Comparison of ENCODE assay signal across 8 cellular contexts in the genomic region with DNA sequence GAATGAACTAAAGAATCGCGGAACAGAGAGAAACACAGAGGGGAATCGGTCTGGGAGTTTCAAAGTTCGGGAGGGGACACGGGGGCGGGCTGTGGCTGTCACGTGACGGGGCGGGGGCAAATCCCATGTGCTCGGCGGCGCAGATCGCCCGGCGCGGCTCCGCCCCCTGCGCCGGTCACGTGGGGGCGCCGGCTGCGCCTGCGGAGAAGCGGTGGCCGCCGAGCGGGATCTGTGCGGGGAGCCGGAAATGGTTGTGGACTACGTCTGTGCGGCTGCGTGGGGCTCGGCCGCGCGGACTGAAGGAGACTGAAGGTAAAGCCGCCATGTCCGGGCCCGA. TPM values are rescaled to one million over a fixed set of nuclear protein-coding genes. Genes with fewer than 3 reads are reported as not detected.
DNase-seq lines count a peak whose midpoint lies in the region; ATAC-seq lines count a peak whose summit lies in the region.

A gene with protein sequence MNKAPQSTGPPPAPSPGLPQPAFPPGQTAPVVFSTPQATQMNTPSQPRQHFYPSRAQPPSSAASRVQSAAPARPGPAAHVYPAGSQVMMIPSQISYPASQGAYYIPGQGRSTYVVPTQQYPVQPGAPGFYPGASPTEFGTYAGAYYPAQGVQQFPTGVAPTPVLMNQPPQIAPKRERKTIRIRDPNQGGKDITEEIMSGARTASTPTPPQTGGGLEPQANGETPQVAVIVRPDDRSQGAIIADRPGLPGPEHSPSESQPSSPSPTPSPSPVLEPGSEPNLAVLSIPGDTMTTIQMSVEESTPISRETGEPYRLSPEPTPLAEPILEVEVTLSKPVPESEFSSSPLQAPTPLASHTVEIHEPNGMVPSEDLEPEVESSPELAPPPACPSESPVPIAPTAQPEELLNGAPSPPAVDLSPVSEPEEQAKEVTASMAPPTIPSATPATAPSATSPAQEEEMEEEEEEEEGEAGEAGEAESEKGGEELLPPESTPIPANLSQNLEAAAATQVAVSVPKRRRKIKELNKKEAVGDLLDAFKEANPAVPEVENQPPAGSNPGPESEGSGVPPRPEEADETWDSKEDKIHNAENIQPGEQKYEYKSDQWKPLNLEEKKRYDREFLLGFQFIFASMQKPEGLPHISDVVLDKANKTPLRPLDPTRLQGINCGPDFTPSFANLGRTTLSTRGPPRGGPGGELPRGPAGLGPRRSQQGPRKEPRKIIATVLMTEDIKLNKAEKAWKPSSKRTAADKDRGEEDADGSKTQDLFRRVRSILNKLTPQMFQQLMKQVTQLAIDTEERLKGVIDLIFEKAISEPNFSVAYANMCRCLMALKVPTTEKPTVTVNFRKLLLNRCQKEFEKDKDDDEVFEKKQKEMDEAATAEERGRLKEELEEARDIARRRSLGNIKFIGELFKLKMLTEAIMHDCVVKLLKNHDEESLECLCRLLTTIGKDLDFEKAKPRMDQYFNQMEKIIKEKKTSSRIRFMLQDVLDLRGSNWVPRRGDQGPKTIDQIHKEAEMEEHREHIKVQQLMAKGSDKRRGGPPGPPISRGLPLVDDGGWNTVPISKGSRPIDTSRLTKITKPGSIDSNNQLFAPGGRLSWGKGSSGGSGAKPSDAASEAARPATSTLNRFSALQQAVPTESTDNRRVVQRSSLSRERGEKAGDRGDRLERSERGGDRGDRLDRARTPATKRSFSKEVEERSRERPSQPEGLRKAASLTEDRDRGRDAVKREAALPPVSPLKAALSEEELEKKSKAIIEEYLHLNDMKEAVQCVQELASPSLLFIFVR (N-terminal part only) (plus strand): TSS at position 244 of the 337 bp plus-strand sequence. CDS start 1,191 bp downstream, outside the sequence.

- no peaks in the 10 kb centered on the region for H3K9me3 Mint-ChIP-seq in effector memory CD8-positive, alpha-beta T cell

- peak within 1 kb of the TSS; percentile 86 for H3K4me2 ChIP-seq in mesenchymal stem cell (ENCODE audit: low read length, poor library complexity, severe bottlenecking)

- H3K27me3 ChIP-seq in mesenchymal stem cell (ENCODE audit: control insufficient read depth in 1 of 2, insufficient read depth in 1 of 2, low read length in 2 of 2), result no peaks in the 10 kb centered on the region

- H2BK120ac ChIP-seq in mesenchymal stem cell (ENCODE audit: low read depth, low read length), result peak within 1 kb of the TSS; percentile 97

- peak within 1 kb of the TSS; percentile 85 to 92 for H3K4me3 ChIP-seq in mesenchymal stem cell (ENCODE audit: insufficient read depth in 1 of 2, low read depth in 1 of 2, low read length in 2 of 2)

- peak within 1 kb of the TSS; percentile 90 for H3K27ac ChIP-seq in mesenchymal stem cell (ENCODE audit: low read length, poor library complexity, severe bottlenecking)

- peak within 1 kb of the TSS; percentile 95 to 99 for H3K4ac ChIP-seq in mesenchymal stem cell (ENCODE audit: low read depth in 1 of 2, low read length in 2 of 2)

- peak within 1 kb of the TSS; percentile 75 for H2AK5ac ChIP-seq in mesenchymal stem cell (ENCODE audit: low read length, severe bottlenecking)

- peak within 1 kb of the TSS; percentile 77 to 93 for H3K27ac Mint-ChIP-seq in effector memory CD8-positive, alpha-beta T cell

- DNase-seq in CMK (ENCODE audit: low read depth) (peak; percentile 70), HT1080 (ENCODE audit: low read depth) (peak; percentile 96), NOMO-1 (lab: John Stamatoyannopoulos, UW; ENCODE audit: unreplicated experiment in 2 of 2) (peak; percentile 93 to 99), mesenchymal stem cell (peak; percentile 91)
- peak; percentile 84 to 85 for DNase-seq in activated CD8-positive, alpha-beta memory T cell treated with anti-CD3 and anti-CD28 coated beads for 4 hours (ENCODE audit: low read depth in 2 of 2)
- DNase-seq in effector memory CD8-positive, alpha-beta T cell, result peak; percentile 86 to 92 (median 87)
- peak; percentile 89 for DNase-seq in stimulated activated CD8-positive, alpha-beta memory T cell treated with anti-CD3 and anti-CD28 coated beads, Interleukin-12 subunit alpha, Interleukin-12 subunit beta, amount 100 ng/mL, for 4 hours (ENCODE audit: low read depth)

- H3K27me3 Mint-ChIP-seq in effector memory CD8-positive, alpha-beta T cell, result no peaks in the 10 kb centered on the region

- H3K4me1 Mint-ChIP-seq in effector memory CD8-positive, alpha-beta T cell (ENCODE audit: low read depth in 2 of 2), result peaks cover 29 to 34% of the 10 kb centered on the region in 2 donors

- 2% methylated on average over 12 of the region's 40 CpGs for WGBS in mesenchymal stem cell

- H3K4me1 ChIP-seq in mesenchymal stem cell (ENCODE audit: control insufficient read depth, insufficient read depth, low read depth, low read length), result peaks cover 21% of the 10 kb centered on the region

- H3K18ac ChIP-seq in mesenchymal stem cell (ENCODE audit: low read depth in 1 of 2, low read length in 2 of 2), result peak within 1 kb of the TSS; percentile 96 to 97

- H3K9ac ChIP-seq in mesenchymal stem cell (ENCODE audit: low read length), result peak within 1 kb of the TSS; percentile 96

- peak within 1 kb of the TSS; percentile 94 for H2BK5ac ChIP-seq in mesenchymal stem cell (ENCODE audit: low read depth, low read length, poor library complexity, severe bottlenecking)

- peak within 1 kb of the TSS in 1 of 2 experiments; percentile 86 for H3K23ac ChIP-seq in mesenchymal stem cell (ENCODE audit: low read length in 2 of 2)

- H3K4me3 Mint-ChIP-seq in effector memory CD8-positive, alpha-beta T cell, result peak within 1 kb of the TSS; percentile 75 to 81

- H3K14ac ChIP-seq in mesenchymal stem cell (ENCODE audit: low read length in 2 of 2), result peak within 1 kb of the TSS; percentile 25 to 89

- H4K8ac ChIP-seq in mesenchymal stem cell (ENCODE audit: low read length), result peak within 1 kb of the TSS; percentile 88

- peaks cover 43% of the 10 kb centered on the region for H3K36me3 Mint-ChIP-seq in effector memory CD8-positive, alpha-beta T cell (ENCODE audit: insufficient read depth)

- peak within 1 kb of the TSS; percentile 97 for H4K91ac ChIP-seq in mesenchymal stem cell (ENCODE audit: low read length)

- H2AFZ ChIP-seq in mesenchymal stem cell (ENCODE audit: low read depth, low read length), result peak within 1 kb of the TSS; percentile 31

- peak within 1 kb of the TSS; percentile 21 to 77 for H2BK12ac ChIP-seq in mesenchymal stem cell (ENCODE audit: low read length in 2 of 2)

- ATAC-seq in GM21360 (IDR thresholded peaks at IDR 0.05; ENCODE audit: unreplicated experiment), result peak; percentile 77
- ATAC-seq in effector memory CD8-positive, alpha-beta T cell (replicated peaks), result peak; percentile 82

- no peaks in the 10 kb centered on the region for H3K9me3 ChIP-seq in mesenchymal stem cell (ENCODE audit: control insufficient read depth, low read length)

- peak within 1 kb of the TSS; percentile 94 for H2BK15ac ChIP-seq in mesenchymal stem cell (ENCODE audit: low read depth, poor library complexity, severe bottlenecking)

- no peaks in the 10 kb centered on the region for H3K79me1 ChIP-seq in mesenchymal stem cell (replicated peaks; ENCODE audit: low read length, poor library complexity, severe bottlenecking)

- peaks cover 26 to 31% of the 10 kb centered on the region in 2 experiments for H3K36me3 ChIP-seq in mesenchymal stem cell (ENCODE audit: control insufficient read depth in 1 of 2, insufficient read depth in 2 of 2, low read depth in 1 of 2, low read length in 2 of 2)

RNA-seq across cellular contexts. Expression of the gene that starts here (rescaled TPM):
- total RNA-seq in HT1080 (2014; rRNA removed; shearing (Covaris generic)), result 750 and 760 TPM in 2 replicates
- 398 and 411 TPM in 2 replicates for polyA plus RNA-seq in HT1080 (2015; cell fraction: cytosol; rRNA removed)
- polyA plus RNA-seq in HT1080 (2015; cell fraction: nucleus; rRNA removed), result 1,428 and 1,429 TPM in 2 replicates
- polyA plus RNA-seq in mesenchymal stem cell (2013, experiment 1 of 2), result 188 TPM
- polyA plus RNA-seq in mesenchymal stem cell (2013, experiment 2 of 2), result 185 TPM

Comparison
In these comparisons a context has a peak if more than half of its experiments do, and no peak if none do; other contexts are left out.
1. Peak in every context shown above with its lines: DNase-seq, ATAC-seq, H3K4me3 ChIP-seq and H3K27ac ChIP-seq.